In the genomic region with DNA sequence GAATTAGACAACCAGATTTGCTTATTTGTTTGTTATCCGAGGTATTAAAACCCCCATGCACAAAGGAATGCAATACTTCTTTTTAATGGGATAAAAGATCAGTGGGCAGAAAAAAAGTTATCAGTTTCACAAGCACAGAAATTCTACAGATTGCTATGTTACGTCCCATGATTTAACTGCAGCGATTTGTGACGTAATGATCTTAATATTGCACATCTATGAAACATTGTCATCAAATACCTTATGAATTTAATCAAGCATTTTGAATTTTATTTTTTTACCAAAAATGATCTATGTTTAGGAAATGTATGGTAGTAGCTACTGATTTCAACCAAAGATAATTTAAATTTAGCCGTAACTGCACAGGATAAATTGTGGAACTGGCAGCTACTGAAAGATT, we compare ENCODE assay signal across 34 cellular contexts.
"Had no signal": no experiment of that assay in that cellular context is flagged by ENCODE, and none has a peak within 500 bp of the region (broad histone marks: within the 10 kb centered on the region; RNA-seq: fewer than 3 reads in every experiment).

No MANE protein-coding gene starts in this region.

- H3K9me3 ChIP-seq: MG63 had no signal

- H3K4me3 ChIP-seq: MG63 had no signal

- DNase-seq: Kasumi-1, MG63, MM.1S, MV-4-11, NCI-H1048, NCI-H1092, NCI-H1092 treated with DMSO at 0.1 percent for 48 hours, NCI-H1105, NCI-H1105 treated with DMSO at 0.1 percent for 48 hours, NCI-H1417, NCI-H1417 treated with DMSO at 0.1 percent for 48 hours, NCI-H1436, NCI-H1436 treated with DMSO at 0.1 percent for 48 hours, NCI-H146, NCI-H1694, NCI-H1694 treated with DMSO at 0.1 percent for 48 hours, NCI-H187, NCI-H187 treated with DMSO at 0.1 percent for 48 hours, NCI-H1930, NCI-H2029, NCI-H2029 treated with DMSO at 0.1 percent for 48 hours, NCI-H2081, NCI-H2081 treated with DMSO at 0.1 percent for 48 hours, NCI-H2107, NCI-H2171, NCI-H2171 treated with DMSO at 0.1 percent for 48 hours, NCI-H2227 treated with DMSO at 0.1 percent for 48 hours, NCI-H226, NCI-H345, NCI-H446, NCI-H446 treated with DMSO at 0.1 percent for 48 hours, NCI-H510A, NCI-H510A treated with DMSO at 0.1 percent for 48 hours, NCI-H524 had no signal

- H3K36me3 ChIP-seq: MG63 had no signal

- H3K27me3 ChIP-seq: MG63 had no signal
